ENCODE assay signal across 8 cellular contexts in the genomic region with DNA sequence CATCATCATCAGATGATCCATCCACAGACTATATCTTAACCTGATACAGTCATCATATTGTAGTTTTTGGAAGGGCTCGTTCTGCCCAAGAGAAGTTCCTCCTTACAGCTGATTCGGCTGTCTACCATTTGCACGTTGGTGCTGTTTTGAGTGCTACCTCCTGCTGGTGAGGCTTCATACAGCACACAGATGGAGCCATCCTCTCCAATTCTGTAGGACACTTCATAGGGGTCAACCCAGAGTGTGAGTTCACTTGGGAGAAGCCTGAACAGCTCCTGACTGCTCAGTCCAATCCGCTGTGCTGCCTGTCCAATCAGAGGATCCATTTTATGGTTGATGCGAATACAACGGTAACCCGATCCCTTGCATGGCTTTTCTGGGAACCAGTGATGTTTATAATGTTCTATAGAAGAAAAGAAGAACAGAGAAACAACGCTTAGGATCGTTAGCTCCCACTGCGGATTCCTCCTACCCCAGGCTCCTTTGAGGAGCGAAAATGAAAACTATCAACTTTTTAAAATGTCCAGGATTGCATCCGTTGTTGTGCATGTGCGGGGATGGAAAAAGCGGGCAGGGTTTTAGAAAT. TPM values are rescaled to one million over a fixed set of nuclear protein-coding genes. Genes with fewer than 3 reads are reported as not detected.
A peak's percentile ranks its signal among the peaks of the same experiment; 100 is the strongest.
DNase-seq lines count a peak whose midpoint lies in the region; ATAC-seq, FAIRE-seq and TF ChIP-seq lines count a peak whose summit lies in the region.

No MANE protein-coding gene starts in this region.

- no peaks in the 10 kb centered on the region for H3K9me3 ChIP-seq in kidney (ENCODE audit: control insufficient read depth in 1 of 2, low read length in 2 of 2)

- TF ChIP-seq CTCF in GM12864 (IDR thresholded peaks at IDR 0.05; ENCODE audit: low read depth, low read length, missing control alignments), result peak; percentile 84
- peak; percentile 68 for TF ChIP-seq CTCF in kidney (IDR thresholded peaks at IDR 0.05; ENCODE audit: borderline replicate concordance, extremely low read depth, insufficient read depth)

- peak; percentile 19 for ATAC-seq in HG03159 (IDR thresholded peaks at IDR 0.05; ENCODE audit: unreplicated experiment)
- ATAC-seq in activated CD4-positive, CD25-positive, alpha-beta regulatory T cell treated with anti-CD3 and anti-CD28 coated beads, Interleukin-2, amount 50 U/mL, for 24 hours, result peak; percentile 21 to 27

- peaks cover 4 to 17% of the 10 kb centered on the region in 2 donors for H3K36me3 ChIP-seq in kidney (ENCODE audit: control insufficient read depth in 1 of 2, insufficient read depth in 2 of 2, low read length in 2 of 2)

- H3K27ac ChIP-seq in kidney (ENCODE audit: low read depth in 2 of 2, low read length in 2 of 2), result peak overlapping the region; percentile 98 to 99

- H3K4me3 ChIP-seq in GM12864 (ENCODE audit: low read depth, low read length) (peak overlapping the region; percentile 99), kidney (ENCODE audit: low read length in 2 of 2) (peak overlapping the region; percentile 79 to 89)

- no peak for FAIRE-seq in kidney (lab: Jason Lieb, UNC)

- peaks cover 0 to 3% of the 10 kb centered on the region in 2 donors for H3K4me1 ChIP-seq in kidney (ENCODE audit: control insufficient read depth in 1 of 2, insufficient read depth in 1 of 2, low read depth in 1 of 2, low read length in 2 of 2)

- intact Hi-C loops in kidney (cut with DNase I), result loop anchor here (10.0 kb wide), 1 partner anchor 431 kb away; no protein-coding TSS in a partner anchor

- peak overlapping the region; percentile 84 to 96 for H3K9ac ChIP-seq in kidney (ENCODE audit: low read length in 2 of 2)

- DNase-seq in GM12864 (ENCODE audit: low read depth), result peak; percentile 83
- peak; percentile 39 for DNase-seq in NCI-H345 treated with DMSO at 0.1 percent for 48 hours (lab: John Stamatoyannopoulos, UW; ENCODE audit: unreplicated experiment)
- DNase-seq in cerebellar cortex (ENCODE audit: low spot score), result peak; percentile 76
- DNase-seq in kidney, result peak; percentile 76
- peak; percentile 75 for DNase-seq in stimulated activated CD4-positive, alpha-beta T cell treated with anti-CD3 and anti-CD28 coated beads, Interleukin-15, amount 100 ng/mL, for 24 hours
- DNase-seq in middle frontal gyrus (ENCODE audit: extremely low spot score, low spot score), result no peak

RNA-seq across cellular contexts. Expression of gene BTG1, which starts 1.5 kb away (rescaled TPM):
- 173 TPM for total RNA-seq in kidney
- polyA plus RNA-seq in kidney (ENCODE audit: insufficient read depth, low read depth, low replicate concordance), result 59.9 TPM
